ENCODE assay signal across 1 cellular context in genomic region chr4:144591401-144591800, GRCh38.
TF ChIP-seq lines count a peak whose summit lies in the region.

No MANE protein-coding gene starts in this region.

TF ChIP-seq in GM23338, 12 proteins besides CTCF, POLR2A, EP300 and RAD21 (continued from another document):
- TF ChIP-seq REST (IDR thresholded peaks at IDR 0.05; ENCODE audit: unreplicated experiment) (no peak), ZNF331 (CRISPR knock-in tag; IDR thresholded peaks at IDR 0.05; ENCODE audit: low read depth) (no peak), CREB1 (CRISPR knock-in tag; IDR thresholded peaks at IDR 0.05; ENCODE audit: low read depth) (no peak), JUNB (IDR thresholded peaks at IDR 0.05; ENCODE audit: unreplicated experiment) (no peak), STAT1 (IDR thresholded peaks at IDR 0.05; ENCODE audit: unreplicated experiment) (no peak)
